15 cellular contexts compared by ENCODE assay signal in the genomic region with DNA sequence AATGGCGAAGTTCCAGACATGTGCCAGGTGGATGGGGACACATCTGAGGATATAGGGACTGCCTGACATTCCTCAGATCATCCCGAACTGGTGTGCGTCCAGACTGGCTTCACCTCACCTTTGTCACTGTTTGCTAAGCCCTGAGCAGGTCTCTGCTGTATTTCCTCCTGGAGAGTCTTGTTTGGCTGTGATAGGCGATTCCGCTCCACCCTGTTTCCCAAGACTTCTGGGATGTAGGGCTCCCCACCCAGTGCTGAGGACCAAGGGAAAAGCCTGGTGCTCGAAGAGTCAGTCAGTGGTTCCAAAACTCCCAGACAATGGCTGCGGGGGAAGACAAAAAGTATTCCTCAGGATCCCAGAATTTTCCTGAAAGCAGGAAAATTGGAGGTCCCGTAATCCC. TPM values are rescaled to one million over a fixed set of nuclear protein-coding genes. Genes with fewer than 3 reads are reported as not detected.
DNase-seq lines count a peak whose midpoint lies in the region; ATAC-seq lines count a peak whose summit lies in the region.
"Had no signal": no experiment of that assay in that cellular context is flagged by ENCODE, and none has a peak within 500 bp of the region (broad histone marks: within the 10 kb centered on the region; RNA-seq: fewer than 3 reads in every experiment).

No MANE protein-coding gene starts in this region.

- no peak for ATAC-seq in central memory CD8-positive, alpha-beta T cell (replicated peaks; ENCODE audit: extremely low read depth, poor library complexity, severe bottlenecking)
- no peak for ATAC-seq in natural killer cell treated with Interleukin-12 subunit alpha and Interleukin-12 subunit beta and Interleukin-15 and Interleukin-18, amount 100 ng/mL, for 72 hours
- ATAC-seq in HG02798 (IDR thresholded peaks at IDR 0.05; ENCODE audit: poor library complexity, unreplicated experiment): no peak

- H3K4me3 Mint-ChIP-seq in activated T-cell treated with anti-CD3 and anti-CD28 coated beads, Interleukin-2, amount 50 U/mL, for 24 hours: no peak overlapping the region
- no peak overlapping the region for H3K4me3 Mint-ChIP-seq in central memory CD8-positive, alpha-beta T cell
- peak overlapping the region; percentile 78 for H3K4me3 Mint-ChIP-seq in natural killer cell treated with Interleukin-12 subunit alpha and Interleukin-12 subunit beta and Interleukin-15 and Interleukin-18, amount 100 ng/mL, for 72 hours
- H3K4me3 Mint-ChIP-seq: nephron progenitor cell had no signal

- H3K27me3 Mint-ChIP-seq in activated T-cell treated with anti-CD3 and anti-CD28 coated beads, Interleukin-2, amount 50 U/mL, for 24 hours: no peaks in the 10 kb centered on the region
- no peaks in the 10 kb centered on the region for H3K27me3 Mint-ChIP-seq in central memory CD8-positive, alpha-beta T cell
- H3K27me3 Mint-ChIP-seq in natural killer cell treated with Interleukin-12 subunit alpha and Interleukin-12 subunit beta and Interleukin-15 and Interleukin-18, amount 100 ng/mL, for 72 hours: no peaks in the 10 kb centered on the region

- H3K9me3 Mint-ChIP-seq in activated T-cell treated with anti-CD3 and anti-CD28 coated beads, Interleukin-2, amount 50 U/mL, for 24 hours: no peaks in the 10 kb centered on the region
- no peaks in the 10 kb centered on the region for H3K9me3 Mint-ChIP-seq in central memory CD8-positive, alpha-beta T cell
- H3K9me3 Mint-ChIP-seq in natural killer cell treated with Interleukin-12 subunit alpha and Interleukin-12 subunit beta and Interleukin-15 and Interleukin-18, amount 100 ng/mL, for 72 hours: peaks cover 4% of the 10 kb centered on the region
- H3K9me3 Mint-ChIP-seq: nephron progenitor cell had no signal

- peaks cover 75% of the 10 kb centered on the region for H3K4me1 Mint-ChIP-seq in activated T-cell treated with anti-CD3 and anti-CD28 coated beads, Interleukin-2, amount 50 U/mL, for 24 hours (ENCODE audit: low read depth)
- H3K4me1 Mint-ChIP-seq in central memory CD8-positive, alpha-beta T cell: peaks cover 20% of the 10 kb centered on the region
- peaks cover 63 to 71% of the 10 kb centered on the region in 2 donors for H3K4me1 Mint-ChIP-seq in natural killer cell treated with Interleukin-12 subunit alpha and Interleukin-12 subunit beta and Interleukin-15 and Interleukin-18, amount 100 ng/mL, for 72 hours (ENCODE audit: low read depth in 2 of 2)

- no peak for DNase-seq in activated T-cell treated with anti-CD3 and anti-CD28 coated beads, Interleukin-2, amount 50 U/mL, for 24 hours
- DNase-seq in activated T-cell treated with anti-CD3 and anti-CD28 coated beads for 4 hours (no peak), HT-29 (ENCODE audit: low spot score) (peak; percentile 89), ACHN (no peak), retina (no peak)
- DNase-seq in central memory CD8-positive, alpha-beta T cell (ENCODE audit: low spot score in 2 of 2): no peak
- no peak for DNase-seq in natural killer cell treated with Interleukin-12 subunit alpha and Interleukin-12 subunit beta and Interleukin-15 and Interleukin-18, amount 100 ng/mL, for 72 hours (ENCODE audit: low spot score)
- DNase-seq: DMS153, NCI-H1092 treated with DMSO at 0.1 percent for 48 hours, NCI-H2029 treated with DMSO at 0.1 percent for 48 hours, NCI-H446, nephron progenitor cell, posterior cingulate gyrus, Right ventricle myocardium superior had no signal

- peaks cover 3% of the 10 kb centered on the region for H3K36me3 Mint-ChIP-seq in activated T-cell treated with anti-CD3 and anti-CD28 coated beads, Interleukin-2, amount 50 U/mL, for 24 hours (ENCODE audit: low read depth)
- H3K36me3 Mint-ChIP-seq in central memory CD8-positive, alpha-beta T cell (ENCODE audit: insufficient read depth): peaks cover 1% of the 10 kb centered on the region
- H3K36me3 Mint-ChIP-seq in natural killer cell treated with Interleukin-12 subunit alpha and Interleukin-12 subunit beta and Interleukin-15 and Interleukin-18, amount 100 ng/mL, for 72 hours: peaks cover 10% of the 10 kb centered on the region

- in situ Hi-C loops in ACHN (cut with HindIII; ENCODE audit: low pct_ligation_motif_present, low pct_unique_long_range_greater_than_20kb, low sequenced_read_pairs): no loop called here

- peak overlapping the region; percentile 30 for H3K27ac Mint-ChIP-seq in activated T-cell treated with anti-CD3 and anti-CD28 coated beads, Interleukin-2, amount 50 U/mL, for 24 hours
- H3K27ac Mint-ChIP-seq in central memory CD8-positive, alpha-beta T cell (ENCODE audit: low read depth): peak overlapping the region; percentile 61
- H3K27ac Mint-ChIP-seq in natural killer cell treated with Interleukin-12 subunit alpha and Interleukin-12 subunit beta and Interleukin-15 and Interleukin-18, amount 100 ng/mL, for 72 hours: peak overlapping the region; percentile 92 to 98
- H3K27ac Mint-ChIP-seq: nephron progenitor cell had no signal

RNA-seq across cellular contexts. Expression of gene FURIN, which starts 11.1 kb away (rescaled TPM):
- total RNA-seq in HT-29 (2014; rRNA removed; shearing (Covaris generic)): 54.5 and 63.4 TPM in 2 replicates
- total RNA-seq in natural killer cell treated with Interleukin-12 subunit alpha and Interleukin-12 subunit beta and Interleukin-15 and Interleukin-18, amount 100 ng/mL, for 72 hours: 100 to 1,000 TPM; 528 to 679 TPM

RNA-seq across cellular contexts. Expression of gene FES, which starts 27.0 kb away (rescaled TPM):
- 0.31 and 0.43 TPM in 2 replicates for total RNA-seq in HT-29 (2014; rRNA removed; shearing (Covaris generic))
- 100 to 1,000 TPM; 139 to 140 TPM for total RNA-seq in natural killer cell treated with Interleukin-12 subunit alpha and Interleukin-12 subunit beta and Interleukin-15 and Interleukin-18, amount 100 ng/mL, for 72 hours

RNA-seq across cellular contexts. Expression of gene MAN2A2, which starts 45.8 kb away (rescaled TPM):
- 29.8 and 32.7 TPM in 2 replicates for total RNA-seq in HT-29 (2014; rRNA removed; shearing (Covaris generic))
- total RNA-seq in natural killer cell treated with Interleukin-12 subunit alpha and Interleukin-12 subunit beta and Interleukin-15 and Interleukin-18, amount 100 ng/mL, for 72 hours: 100 to 1,000 TPM; 172 to 244 TPM

Comparison
In these comparisons a context has a peak if more than half of its experiments do, and no peak if none do; other contexts are left out.
1. H3K27ac Mint-ChIP-seq: peak in every context shown above with its lines; median percentile 95 in natural killer cell treated with Interleukin-12 subunit alpha and Interleukin-12 subunit beta and Interleukin-15 and Interleukin-18, amount 100 ng/mL, for 72 hours; 61 in central memory CD8-positive, alpha-beta T cell; 30 in activated T-cell treated with anti-CD3 and anti-CD28 coated beads, Interleukin-2, amount 50 U/mL, for 24 hours.
2. RNA of gene FES, which starts 27.0 kb away (total RNA-seq): 139 to 140 TPM in natural killer cell treated with Interleukin-12 subunit alpha and Interleukin-12 subunit beta and Interleukin-15 and Interleukin-18, amount 100 ng/mL, for 72 hours; 0.31 to 0.43 TPM in HT-29; every median in the first group is over 10 times any median in the second.